25 cellular contexts compared by ENCODE assay signal in genomic region chr5:133336121-133336968, GRCh38.
DNase-seq lines count a peak whose midpoint lies in the region; ATAC-seq and TF ChIP-seq lines count a peak whose summit lies in the region.
"Had no signal": no experiment of that assay in that cellular context is flagged by ENCODE, and none has a peak within 500 bp of the region (broad histone marks: within the 10 kb centered on the region; RNA-seq: fewer than 3 reads in every experiment).

No MANE protein-coding gene starts in this region.

- no peaks in the 10 kb centered on the region for H3K4me1 ChIP-seq in left ventricle myocardium inferior
- no peaks in the 10 kb centered on the region for H3K4me1 ChIP-seq in right lobe of liver
- H3K4me1 ChIP-seq: heart left ventricle, parathyroid adenoma had no signal

- peak; percentile 38 for ATAC-seq in activated naive CD8-positive, alpha-beta T cell treated with anti-CD3 and anti-CD28 coated beads, Interleukin-2, amount 50 U/mL, for 24 hours
- peak in 1 of 2 donors; percentile 2 for ATAC-seq in natural killer cell treated with Interleukin-12 subunit alpha and Interleukin-12 subunit beta and Interleukin-15 and Interleukin-18, amount 100 ng/mL, for 72 hours
- ATAC-seq in right lobe of liver (no peak), HG03439 (IDR thresholded peaks at IDR 0.05; ENCODE audit: unreplicated experiment) (no peak)
- ATAC-seq: heart left ventricle, left lobe of liver, sciatic nerve had no signal

- no peaks in the 10 kb centered on the region for H3K9me3 ChIP-seq in left ventricle myocardium inferior (replicated peaks)
- no peaks in the 10 kb centered on the region for H3K9me3 ChIP-seq in right lobe of liver
- H3K9me3 ChIP-seq: heart left ventricle had no signal

- H3K4me3 ChIP-seq in left ventricle myocardium inferior (no peak overlapping the region), right lobe of liver (no peak overlapping the region)
- H3K4me3 ChIP-seq: dorsolateral prefrontal cortex, heart left ventricle had no signal

- peak; percentile 54 for DNase-seq in cardiac septum (ENCODE audit: low spot score)
- DNase-seq in left ventricle myocardium inferior: no peak
- no peak for DNase-seq in activated naive CD8-positive, alpha-beta T cell treated with anti-CD3 and anti-CD28 coated beads, Interleukin-2, amount 50 U/mL, for 24 hours
- peak; percentile 56 for DNase-seq in natural killer cell treated with Interleukin-12 subunit alpha and Interleukin-12 subunit beta and Interleukin-15 and Interleukin-18, amount 100 ng/mL, for 72 hours (ENCODE audit: low spot score)
- DNase-seq in right lobe of liver: no peak
- no peak for DNase-seq in HEK293T (ENCODE audit: extremely low spot score)
- DNase-seq in NCI-H128 (lab: John Stamatoyannopoulos, UW; ENCODE audit: unreplicated experiment): no peak
- DNase-seq: activated CD8-positive, alpha-beta memory T cell treated with anti-CD3 and anti-CD28 coated beads, Interleukin-2, amount 50 U/mL, for 48 hours; amniotic stem cell; caudate nucleus; DMS 273 treated with DMSO at 0.1 percent for 48 hours; dorsolateral prefrontal cortex; heart left ventricle; HFFc6; midbrain; NCI-H187 treated with DMSO at 0.1 percent for 48 hours; OCI-M1; SHP77; SW 1271 had no signal

- no peak overlapping the region for H3K27ac Mint-ChIP-seq in activated naive CD8-positive, alpha-beta T cell treated with anti-CD3 and anti-CD28 coated beads, Interleukin-2, amount 50 U/mL, for 24 hours
- no peak overlapping the region for H3K27ac Mint-ChIP-seq in natural killer cell treated with Interleukin-12 subunit alpha and Interleukin-12 subunit beta and Interleukin-15 and Interleukin-18, amount 100 ng/mL, for 72 hours
- H3K27ac Mint-ChIP-seq: HFFc6, nephron had no signal

- TF ChIP-seq POLR2A in right lobe of liver (IDR thresholded peaks at IDR 0.05): no peak

- POLR2A ChIA-PET in HEK293T (lab: Yijun Ruan, JAX): no interaction called here

- no peaks in the 10 kb centered on the region for H3K9me3 Mint-ChIP-seq in activated naive CD8-positive, alpha-beta T cell treated with anti-CD3 and anti-CD28 coated beads, Interleukin-2, amount 50 U/mL, for 24 hours
- no peaks in the 10 kb centered on the region for H3K9me3 Mint-ChIP-seq in natural killer cell treated with Interleukin-12 subunit alpha and Interleukin-12 subunit beta and Interleukin-15 and Interleukin-18, amount 100 ng/mL, for 72 hours
- H3K9me3 Mint-ChIP-seq: HFFc6, nephron had no signal

- CTCF ChIA-PET in HEK293T (lab: Yijun Ruan, JAX): no interaction called here

- H3K27ac ChIP-seq in left ventricle myocardium inferior (replicated peaks) (no peak overlapping the region), right lobe of liver (no peak overlapping the region)
- H3K27ac ChIP-seq: heart left ventricle, KMS-11, parathyroid adenoma had no signal

- no peaks in the 10 kb centered on the region for H3K36me3 Mint-ChIP-seq in activated naive CD8-positive, alpha-beta T cell treated with anti-CD3 and anti-CD28 coated beads, Interleukin-2, amount 50 U/mL, for 24 hours (ENCODE audit: low read depth)
- H3K36me3 Mint-ChIP-seq in natural killer cell treated with Interleukin-12 subunit alpha and Interleukin-12 subunit beta and Interleukin-15 and Interleukin-18, amount 100 ng/mL, for 72 hours: no peaks in the 10 kb centered on the region

- WGBS in right lobe of liver (ENCODE audit: insufficient coverage, low coverage, low lambda C conversion rate, missing lambda C conversion rate): 80% methylated on average over 5 of the region's 12 CpGs

- H3K4me1 Mint-ChIP-seq in activated naive CD8-positive, alpha-beta T cell treated with anti-CD3 and anti-CD28 coated beads, Interleukin-2, amount 50 U/mL, for 24 hours: peaks cover 21% of the 10 kb centered on the region
- peaks cover 2 to 5% of the 10 kb centered on the region in 2 donors for H3K4me1 Mint-ChIP-seq in natural killer cell treated with Interleukin-12 subunit alpha and Interleukin-12 subunit beta and Interleukin-15 and Interleukin-18, amount 100 ng/mL, for 72 hours (ENCODE audit: low read depth in 2 of 2)
- H3K4me1 Mint-ChIP-seq: nephron had no signal

- H3K4me3 Mint-ChIP-seq in activated naive CD8-positive, alpha-beta T cell treated with anti-CD3 and anti-CD28 coated beads, Interleukin-2, amount 50 U/mL, for 24 hours: no peak overlapping the region
- no peak overlapping the region for H3K4me3 Mint-ChIP-seq in natural killer cell treated with Interleukin-12 subunit alpha and Interleukin-12 subunit beta and Interleukin-15 and Interleukin-18, amount 100 ng/mL, for 72 hours
- H3K4me3 Mint-ChIP-seq: HFFc6, nephron had no signal

- H3K27me3 Mint-ChIP-seq in activated naive CD8-positive, alpha-beta T cell treated with anti-CD3 and anti-CD28 coated beads, Interleukin-2, amount 50 U/mL, for 24 hours: peaks cover 2% of the 10 kb centered on the region
- peaks cover 0 to 2% of the 10 kb centered on the region in 2 donors for H3K27me3 Mint-ChIP-seq in natural killer cell treated with Interleukin-12 subunit alpha and Interleukin-12 subunit beta and Interleukin-15 and Interleukin-18, amount 100 ng/mL, for 72 hours

- intact Hi-C loops in cardiac septum (cut with DNase I): no loop called here
- intact Hi-C loops in left ventricle myocardium inferior (cut with micrococcal nuclease): no loop called here
- intact Hi-C loops in right lobe of liver (cut with DNase I): no loop called here

- TF ChIP-seq CTCF in left ventricle myocardium inferior (IDR thresholded peaks at IDR 0.05; ENCODE audit: borderline replicate concordance) (no peak), right lobe of liver (IDR thresholded peaks at IDR 0.05) (no peak)

- no peaks in the 10 kb centered on the region for H3K36me3 ChIP-seq in left ventricle myocardium inferior
- H3K36me3 ChIP-seq in right lobe of liver: no peaks in the 10 kb centered on the region
- H3K36me3 ChIP-seq: heart left ventricle had no signal

- H3K27me3 ChIP-seq in left ventricle myocardium inferior (ENCODE audit: low read depth): peaks cover 42% of the 10 kb centered on the region
- H3K27me3 ChIP-seq in right lobe of liver: no peaks in the 10 kb centered on the region
- H3K27me3 ChIP-seq: dorsolateral prefrontal cortex had no signal

TF ChIP-seq in HEK293T, 16 proteins besides CTCF, POLR2A, EP300 and RAD21:
- no peak for TF ChIP-seq HDGF (IDR thresholded peaks at IDR 0.05; ENCODE audit: borderline replicate concordance)
- TF ChIP-seq CTBP1 (IDR thresholded peaks at IDR 0.05; ENCODE audit: borderline replicate concordance): no peak
- TF ChIP-seq BHLHE40 (IDR thresholded peaks at IDR 0.05; ENCODE audit: borderline replicate concordance): no peak
TF ChIP-seq in HEK293T: peak in this region for 0.

Comparison
In these comparisons a context has a peak if more than half of its experiments do, and no peak if none do; other contexts are left out.
1. DNase-seq: peak in cardiac septum (single experiment) and natural killer cell treated with Interleukin-12 subunit alpha and Interleukin-12 subunit beta and Interleukin-15 and Interleukin-18, amount 100 ng/mL, for 72 hours (single experiment); none in left ventricle myocardium inferior (single experiment), activated naive CD8-positive, alpha-beta T cell treated with anti-CD3 and anti-CD28 coated beads, Interleukin-2, amount 50 U/mL, for 24 hours (single experiment), right lobe of liver (0 of 3), HEK293T (single experiment) and NCI-H128 (single experiment).